Comparison of ENCODE assay signal across 12 cellular contexts in genomic region chr20:1876217-1876921, GRCh38. TPM values are rescaled to one million over a fixed set of nuclear protein-coding genes. Genes with fewer than 3 reads are reported as not detected.
DNase-seq lines count a peak whose midpoint lies in the region; ATAC-seq, FAIRE-seq and TF ChIP-seq lines count a peak whose summit lies in the region.
"Had no signal": no experiment of that assay in that cellular context is flagged by ENCODE, and none has a peak within 500 bp of the region (broad histone marks: within the 10 kb centered on the region; RNA-seq: fewer than 3 reads in every experiment).

No MANE protein-coding gene starts in this region.

- WGBS in A549 (ENCODE audit: missing lambda C conversion rate), result 77% methylated on average over 7 of the region's 7 CpGs

- H3K4me3 ChIP-seq in A549, result no peak overlapping the region
- no peak overlapping the region for H3K4me3 ChIP-seq in bronchial epithelial cell (ENCODE audit: low read depth, low read length)
- H3K4me3 ChIP-seq: heart right ventricle, spleen had no signal

- POLR2A ChIA-PET in A549 (lab: Yijun Ruan, JAX), result no interaction called here

- TF ChIP-seq POLR2A in A549 (IDR thresholded peaks at IDR 0.05; ENCODE audit: low read length), result no peak

- TF ChIP-seq CTCF in A549 (IDR thresholded peaks at IDR 0.05) (no peak), bronchial epithelial cell (IDR thresholded peaks at IDR 0.05; ENCODE audit: insufficient read depth, low read length, severe bottlenecking) (no peak)

- H3K4me1 ChIP-seq in A549, result peaks cover 16% of the 10 kb centered on the region

- H3K36me3 ChIP-seq in bronchial epithelial cell (ENCODE audit: control insufficient read depth, insufficient read depth, low read length), result no peaks in the 10 kb centered on the region
- H3K36me3 ChIP-seq: heart right ventricle, spleen had no signal

- DNase-seq in A549 (ENCODE audit: low read depth in 1 of 2, low spot score in 1 of 2) (peak in 1 of 2 experiments; percentile 31), COLO668 (lab: John Stamatoyannopoulos, UW; ENCODE audit: unreplicated experiment) (peak; percentile 75), NCI-H345 treated with DMSO at 0.1 percent for 48 hours (lab: John Stamatoyannopoulos, UW; ENCODE audit: unreplicated experiment) (peak; percentile 37), bronchial epithelial cell (ENCODE audit: low read depth) (peak; percentile 77), left colon (no peak)
- DNase-seq: heart right ventricle, KG1, NCI-H187, NCI-H510A treated with DMSO at 0.1 percent for 48 hours, spleen had no signal

- TF ChIP-seq RAD21 in A549 (conservative IDR thresholded peaks at IDR 0.05 in 1 of 2, IDR thresholded peaks at IDR 0.05 in 1 of 2), result no peak

- no peak overlapping the region for H3K27ac ChIP-seq in A549
- H3K27ac ChIP-seq: heart right ventricle had no signal

- peak in 1 of 2 experiments; percentile 5; a peak in 1 of 6 replicates for ATAC-seq in A549
- ATAC-seq in HG03175 (IDR thresholded peaks at IDR 0.05; ENCODE audit: unreplicated experiment), result no peak
- ATAC-seq in left colon, result no peak
- no peak for ATAC-seq in GM21786 (IDR thresholded peaks at IDR 0.05; ENCODE audit: unreplicated experiment)

- intact Hi-C loops in left colon (cut with DNase I, micrococcal nuclease), result no loop called here

- H3K4me2 ChIP-seq in A549, result no peak overlapping the region

- FAIRE-seq in A549 (lab: Jason Lieb, UNC) (no peak), bronchial epithelial cell (lab: Jason Lieb, UNC) (no peak)

- no peaks in the 10 kb centered on the region for H3K27me3 ChIP-seq in bronchial epithelial cell (ENCODE audit: control insufficient read depth, insufficient read depth, low read length)

- no peak for TF ChIP-seq EP300 in A549 (IDR thresholded peaks at IDR 0.05)

- no peaks in the 10 kb centered on the region for H3K9me3 ChIP-seq in A549
- H3K9me3 ChIP-seq: spleen had no signal

- CTCF ChIA-PET in A549 (lab: Yijun Ruan, JAX), result interaction anchor here (4.3 kb wide), 1 partner anchor 74 kb away, joined by 30 read pairs; no protein-coding TSS in a partner anchor

TF ChIP-seq in A549, 52 proteins besides CTCF, POLR2A, EP300 and RAD21:
- TF ChIP-seq ZSCAN20 (CRISPR knock-in tag; IDR thresholded peaks at IDR 0.05) (no peak), MYC (IDR thresholded peaks at IDR 0.05; ENCODE audit: borderline replicate concordance, low read length) (no peak), KDM1A (IDR thresholded peaks at IDR 0.05; ENCODE audit: low read depth) (peak; percentile 81), USF2 (IDR thresholded peaks at IDR 0.05) (0 out of 2 replicates have a peak, but pooled peaks have one; percentile 25), CHD4 (IDR thresholded peaks at IDR 0.05; ENCODE audit: borderline replicate concordance) (no peak; the same call in none of the 2 replicates)

RNA-seq across cellular contexts. Expression of gene SIRPA, which starts 18.8 kb away (rescaled TPM):
- 12.8 and 18.3 TPM in 2 replicates for polyA plus RNA-seq in A549 (2011; rRNA removed)
- 28.5 and 34.4 TPM in 2 replicates for polyA plus RNA-seq in A549 (2012; cell fraction: cytosol; rRNA removed)
- 31.9 and 32.8 TPM in 2 replicates for polyA plus RNA-seq in A549 (2012; cell fraction: nucleus; rRNA removed)
- 21.2 to 22.0 TPM (median 21.6 TPM) in 3 replicates for polyA plus RNA-seq in A549 (2017; fragmentation: RNase III; extraction: RNeasy Plus Mini Kit Qiagen cat#74134 plus additional on column Dnase treatment)
- polyA minus RNA-seq in A549 (2011; rRNA and poly(A)+ RNA removed), result 11.8 and 14.1 TPM in 2 replicates
- total RNA-seq in bronchial epithelial cell, result 5.0 and 6.8 TPM in 2 replicates
- 10 to 100 TPM in 1 of 2 donors, 1 to 10 TPM in 1; 7.4 to 13.3 TPM for total RNA-seq in left colon

Comparison
In these comparisons a context has a peak if more than half of its experiments do, and no peak if none do; other contexts are left out.
1. DNase-seq: peak in COLO668 (single experiment), NCI-H345 treated with DMSO at 0.1 percent for 48 hours (single experiment) and bronchial epithelial cell (single experiment); none in left colon (0 of 2).